In genomic region chr18:9133225-9133624, GRCh38 we compare ENCODE assay signal across 1 cellular context.
TF ChIP-seq lines count a peak whose summit lies in the region.

No MANE protein-coding gene starts in this region.

TF ChIP-seq in HepG2, 621 proteins besides CTCF, POLR2A, EP300 and RAD21:
- TF ChIP-seq AGO2 (optimal IDR thresholded peaks at IDR 0.05; ENCODE audit: low read depth, low read length) (no peak), HDAC2 (CRISPR knock-in tag; IDR thresholded peaks at IDR 0.05) (no peak), KDM3A (CRISPR knock-in tag; IDR thresholded peaks at IDR 0.05; ENCODE audit: low read depth) (no peak), RBM22 (optimal IDR thresholded peaks at IDR 0.05; ENCODE audit: low read length) (peak; percentile 75), TEAD3 (CRISPR knock-in tag; optimal IDR thresholded peaks at IDR 0.05; ENCODE audit: borderline replicate concordance) (no peak), ZNF7 (CRISPR knock-in tag; IDR thresholded peaks at IDR 0.05) (no peak), ARHGAP35 (CRISPR knock-in tag; IDR thresholded peaks at IDR 0.05; ENCODE audit: borderline replicate concordance) (no peak)
